Comparison of ENCODE assay signal across 8 cellular contexts in genomic region chr11:46537851-46538295, GRCh38. TPM values are rescaled to one million over a fixed set of nuclear protein-coding genes. Genes with fewer than 3 reads are reported as not detected.
DNase-seq lines count a peak whose midpoint lies in the region; ATAC-seq and TF ChIP-seq lines count a peak whose summit lies in the region.

No MANE protein-coding gene starts in this region.

- peak; percentile 96 to 98 for TF ChIP-seq RAD21 in liver (IDR thresholded peaks at IDR 0.05)

- no peak overlapping the region for H3K4me3 ChIP-seq in liver (ENCODE audit: low read depth in 1 of 3, low read length in 3 of 3)

- DNase-seq in DMS53 treated with DMSO at 0.1 percent for 48 hours (lab: John Stamatoyannopoulos, UW; ENCODE audit: unreplicated experiment) = peak; percentile 61
- peak; percentile 88 for DNase-seq in NCI-H526 treated with DMSO at 0.1 percent for 48 hours (lab: John Stamatoyannopoulos, UW)
- peak; percentile 71 for DNase-seq in activated CD4-positive, alpha-beta T cell treated with anti-CD3 and anti-CD28 coated beads for 48 hours
- peak; percentile 58 for DNase-seq in dedifferentiated amniotic fluid mesenchymal stem cell (ENCODE audit: extremely low spot score)
- peak; percentile 37 to 56 (median 41) for DNase-seq in stimulated activated CD4-positive, alpha-beta T cell treated with anti-CD3 and anti-CD28 coated beads, TNF-alpha, amount 100 ng/mL, for 48 hours (ENCODE audit: low read depth in 3 of 3)
- no peak for DNase-seq in posterior vena cava (ENCODE audit: low spot score)

- H3K9me3 ChIP-seq in liver (ENCODE audit: control insufficient read depth in 4 of 4, low read length in 3 of 4) = no peaks in the 10 kb centered on the region

- H3K9ac ChIP-seq in liver (ENCODE audit: low read depth in 1 of 2, low read length in 2 of 2) = no peak overlapping the region

- WGBS in liver = 52% methylated on average over 3 of the region's 3 CpGs

- no peaks in the 10 kb centered on the region for H3K27me3 ChIP-seq in liver (ENCODE audit: control insufficient read depth in 4 of 4, insufficient read depth in 4 of 4, low read length in 3 of 4)

- H3K4me1 ChIP-seq in liver (ENCODE audit: control insufficient read depth in 4 of 4, insufficient read depth in 4 of 4, low read length in 3 of 4) = no peaks in the 10 kb centered on the region

- TF ChIP-seq CTCF in liver (IDR thresholded peaks at IDR 0.05; ENCODE audit: low read depth, low read length, missing input control) = peak; percentile 89

- ATAC-seq in HG03432 (IDR thresholded peaks at IDR 0.05; ENCODE audit: unreplicated experiment) = peak; percentile 74

- intact Hi-C loops in posterior vena cava (cut with DNase I) = no loop called here

- peaks cover 9 to 26% (median 13%) of the 10 kb centered on the region in 4 donors for H3K36me3 ChIP-seq in liver (ENCODE audit: control insufficient read depth in 4 of 4, insufficient read depth in 3 of 4, low read depth in 1 of 4, low read length in 3 of 4)

- no peak overlapping the region for H3K27ac ChIP-seq in liver (ENCODE audit: low read depth in 1 of 2, low read length in 2 of 2)

TF ChIP-seq in liver, 16 proteins besides CTCF, POLR2A, EP300 and RAD21:
- TF ChIP-seq REST (IDR thresholded peaks at IDR 0.05) (peak; percentile 73), NR2F2 (IDR thresholded peaks at IDR 0.05) (no peak), EGR1 (IDR thresholded peaks at IDR 0.05; ENCODE audit: low read depth in 2 of 2) (no peak)

RNA-seq across cellular contexts. Expression of gene AMBRA1, which starts 56.0 kb away (rescaled TPM):
- total RNA-seq in liver (10 to 100 TPM; 19.9 to 25.7 TPM), posterior vena cava (10 to 100 TPM; 25.9 to 27.3 TPM)
- 10 to 100 TPM in 1 of 2 donors, 1 to 10 TPM in 1; 3.7 to 10.2 TPM for polyA plus RNA-seq in liver
